In the genomic region with DNA sequence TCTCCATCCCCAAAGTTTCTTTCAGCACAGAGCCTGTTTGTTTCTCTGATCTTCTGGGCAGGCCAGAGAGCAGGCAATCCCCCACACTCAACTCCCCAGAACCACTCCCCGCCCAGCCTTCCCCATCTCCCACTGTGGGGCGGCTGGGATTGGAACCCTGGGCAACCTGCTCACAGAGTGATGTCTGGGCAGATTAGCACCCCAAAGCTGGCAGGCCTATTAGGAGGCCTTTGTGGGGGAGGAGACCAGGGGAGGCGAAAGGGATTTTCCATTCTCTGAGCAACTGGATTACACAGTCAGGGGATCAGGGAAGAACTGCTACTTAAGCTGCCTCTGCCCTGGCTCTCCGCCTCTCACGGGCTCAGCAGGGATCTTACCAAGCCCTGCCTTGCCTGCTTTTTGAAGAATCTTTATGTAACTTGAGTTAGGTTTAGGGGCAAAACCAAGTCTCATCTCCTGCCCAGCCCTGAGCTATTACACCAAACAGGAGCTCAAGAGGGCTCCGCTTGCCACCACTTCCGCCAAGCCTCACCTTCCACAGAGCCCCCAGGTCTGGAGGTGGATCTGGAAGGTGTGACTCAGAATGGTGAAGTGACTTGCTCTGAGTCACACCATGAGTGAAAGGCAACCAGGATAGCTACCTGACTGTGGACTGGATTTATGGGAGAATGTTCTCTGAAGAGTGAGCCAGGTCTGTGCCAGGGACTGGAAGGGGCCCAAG, we compare ENCODE assay signal across 1 cellular context.
TF ChIP-seq lines count a peak whose summit lies in the region.

No MANE protein-coding gene starts in this region.

TF ChIP-seq in HEK293, 187 proteins besides CTCF, POLR2A, EP300 and RAD21 (continued from another document and continues in another):
- TF ChIP-seq ZNF830 (tag by site-specific recombination; IDR thresholded peaks at IDR 0.05; ENCODE audit: low read depth) (no peak), ZNF792 (tag by site-specific recombination; IDR thresholded peaks at IDR 0.05) (no peak), ZNF366 (tag by site-specific recombination; conservative IDR thresholded peaks at IDR 0.05) (peak; percentile 57), ZNF521 (tag by site-specific recombination; IDR thresholded peaks at IDR 0.05) (no peak), ZNF785 (tag by site-specific recombination; IDR thresholded peaks at IDR 0.05) (no peak), TRIM28 (IDR thresholded peaks at IDR 0.05; ENCODE audit: borderline replicate concordance, low read length) (peak; percentile 58; the same call in 1 of the 2 replicates), ZNF350 (tag by site-specific recombination; IDR thresholded peaks at IDR 0.05) (no peak), YY2 (tag by site-specific recombination; IDR thresholded peaks at IDR 0.05) (no peak), ZNF223 (tag by site-specific recombination; IDR thresholded peaks at IDR 0.05) (no peak), ZNF248 (tag by site-specific recombination; IDR thresholded peaks at IDR 0.05) (no peak), ZNF121 (tag by site-specific recombination; IDR thresholded peaks at IDR 0.05) (no peak), ZEB2 (tag by site-specific recombination; IDR thresholded peaks at IDR 0.05) (no peak), ZNF768 (tag by site-specific recombination; IDR thresholded peaks at IDR 0.05) (no peak), ZNF302 (tag by site-specific recombination; IDR thresholded peaks at IDR 0.05; ENCODE audit: low read depth) (no peak), ZNF561 (tag by site-specific recombination; IDR thresholded peaks at IDR 0.05; ENCODE audit: borderline replicate concordance) (no peak), ZBTB20 (tag by site-specific recombination; IDR thresholded peaks at IDR 0.05) (peak; percentile 27; the same call in 1 of the 2 replicates), ZNF335 (tag by site-specific recombination; conservative IDR thresholded peaks at IDR 0.05) (peak; percentile 18; the same call in 1 of the 2 replicates), BCL11A (tag by site-specific recombination; IDR thresholded peaks at IDR 0.05; ENCODE audit: low read depth) (no peak), ZNF571 (tag by site-specific recombination; IDR thresholded peaks at IDR 0.05) (no peak), ZNF155 (tag by site-specific recombination; IDR thresholded peaks at IDR 0.05) (no peak), MZF1 (tag by site-specific recombination; IDR thresholded peaks at IDR 0.05; ENCODE audit: borderline replicate concordance) (peak; percentile 93), ZIC2 (tag by site-specific recombination; IDR thresholded peaks at IDR 0.05) (peak; percentile 56; the same call in 1 of the 2 replicates), ZNF791 (tag by site-specific recombination; IDR thresholded peaks at IDR 0.05) (no peak), ZNF423 (tag by site-specific recombination; IDR thresholded peaks at IDR 0.05) (no peak), FEZF1 (tag by site-specific recombination; IDR thresholded peaks at IDR 0.05) (no peak), KLF8 (tag by site-specific recombination; IDR thresholded peaks at IDR 0.05) (no peak), ZNF626 (tag by site-specific recombination; IDR thresholded peaks at IDR 0.05) (no peak), ZNF292 (tag by site-specific recombination; IDR thresholded peaks at IDR 0.05; ENCODE audit: borderline replicate concordance, low read depth) (no peak), ZBTB17 (tag by site-specific recombination; IDR thresholded peaks at IDR 0.05) (peak; percentile 65), ZNF76 (tag by site-specific recombination; IDR thresholded peaks at IDR 0.05; ENCODE audit: borderline replicate concordance, low read depth) (no peak), PRDM1 (tag by site-specific recombination; IDR thresholded peaks at IDR 0.05) (peak; percentile 82; the same call in 1 of the 2 replicates), ZNF660 (tag by site-specific recombination; IDR thresholded peaks at IDR 0.05) (no peak), ZNF596 (tag by site-specific recombination; IDR thresholded peaks at IDR 0.05) (no peak), ZNF157 (tag by site-specific recombination; IDR thresholded peaks at IDR 0.05) (no peak)
- TF ChIP-seq, protein P1, sequence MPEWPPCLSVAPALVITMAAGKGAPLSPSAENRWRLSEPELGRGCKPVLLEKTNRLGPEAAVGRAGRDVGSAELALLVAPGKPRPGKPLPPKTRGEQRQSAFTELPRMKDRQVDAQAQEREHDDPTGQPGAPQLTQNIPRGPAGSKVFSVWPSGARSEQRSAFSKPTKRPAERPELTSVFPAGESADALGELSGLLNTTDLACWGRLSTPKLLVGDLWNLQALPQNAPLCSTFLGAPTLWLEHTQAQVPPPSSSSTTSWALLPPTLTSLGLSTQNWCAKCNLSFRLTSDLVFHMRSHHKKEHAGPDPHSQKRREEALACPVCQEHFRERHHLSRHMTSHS (tag by site-specific recombination; IDR thresholded peaks at IDR 0.05): no peak
- TF ChIP-seq, protein P2, sequence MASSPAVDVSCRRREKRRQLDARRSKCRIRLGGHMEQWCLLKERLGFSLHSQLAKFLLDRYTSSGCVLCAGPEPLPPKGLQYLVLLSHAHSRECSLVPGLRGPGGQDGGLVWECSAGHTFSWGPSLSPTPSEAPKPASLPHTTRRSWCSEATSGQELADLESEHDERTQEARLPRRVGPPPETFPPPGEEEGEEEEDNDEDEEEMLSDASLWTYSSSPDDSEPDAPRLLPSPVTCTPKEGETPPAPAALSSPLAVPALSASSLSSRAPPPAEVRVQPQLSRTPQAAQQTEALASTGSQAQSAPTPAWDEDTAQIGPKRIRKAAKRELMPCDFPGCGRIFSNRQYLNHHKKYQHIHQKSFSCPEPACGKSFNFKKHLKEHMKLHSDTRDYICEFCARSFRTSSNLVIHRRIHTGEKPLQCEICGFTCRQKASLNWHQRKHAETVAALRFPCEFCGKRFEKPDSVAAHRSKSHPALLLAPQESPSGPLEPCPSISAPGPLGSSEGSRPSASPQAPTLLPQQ (tag by site-specific recombination; IDR thresholded peaks at IDR 0.05): no peak
- TF ChIP-seq, protein P3, sequence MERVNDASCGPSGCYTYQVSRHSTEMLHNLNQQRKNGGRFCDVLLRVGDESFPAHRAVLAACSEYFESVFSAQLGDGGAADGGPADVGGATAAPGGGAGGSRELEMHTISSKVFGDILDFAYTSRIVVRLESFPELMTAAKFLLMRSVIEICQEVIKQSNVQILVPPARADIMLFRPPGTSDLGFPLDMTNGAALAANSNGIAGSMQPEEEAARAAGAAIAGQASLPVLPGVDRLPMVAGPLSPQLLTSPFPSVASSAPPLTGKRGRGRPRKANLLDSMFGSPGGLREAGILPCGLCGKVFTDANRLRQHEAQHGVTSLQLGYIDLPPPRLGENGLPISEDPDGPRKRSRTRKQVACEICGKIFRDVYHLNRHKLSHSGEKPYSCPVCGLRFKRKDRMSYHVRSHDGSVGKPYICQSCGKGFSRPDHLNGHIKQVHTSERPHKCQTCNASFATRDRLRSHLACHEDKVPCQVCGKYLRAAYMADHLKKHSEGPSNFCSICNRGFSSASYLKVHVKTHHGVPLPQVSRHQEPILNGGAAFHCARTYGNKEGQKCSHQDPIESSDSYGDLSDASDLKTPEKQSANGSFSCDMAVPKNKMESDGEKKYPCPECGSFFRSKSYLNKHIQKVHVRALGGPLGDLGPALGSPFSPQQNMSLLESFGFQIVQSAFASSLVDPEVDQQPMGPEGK (tag by site-specific recombination; IDR thresholded peaks at IDR 0.05): peak; percentile 80; the same call in 1 of the 2 replicates
- TF ChIP-seq, protein P4, sequence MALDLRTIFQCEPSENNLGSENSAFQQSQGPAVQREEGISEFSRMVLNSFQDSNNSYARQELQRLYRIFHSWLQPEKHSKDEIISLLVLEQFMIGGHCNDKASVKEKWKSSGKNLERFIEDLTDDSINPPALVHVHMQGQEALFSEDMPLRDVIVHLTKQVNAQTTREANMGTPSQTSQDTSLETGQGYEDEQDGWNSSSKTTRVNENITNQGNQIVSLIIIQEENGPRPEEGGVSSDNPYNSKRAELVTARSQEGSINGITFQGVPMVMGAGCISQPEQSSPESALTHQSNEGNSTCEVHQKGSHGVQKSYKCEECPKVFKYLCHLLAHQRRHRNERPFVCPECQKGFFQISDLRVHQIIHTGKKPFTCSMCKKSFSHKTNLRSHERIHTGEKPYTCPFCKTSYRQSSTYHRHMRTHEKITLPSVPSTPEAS (tag by site-specific recombination; IDR thresholded peaks at IDR 0.05): no peak
- TF ChIP-seq, protein P5, sequence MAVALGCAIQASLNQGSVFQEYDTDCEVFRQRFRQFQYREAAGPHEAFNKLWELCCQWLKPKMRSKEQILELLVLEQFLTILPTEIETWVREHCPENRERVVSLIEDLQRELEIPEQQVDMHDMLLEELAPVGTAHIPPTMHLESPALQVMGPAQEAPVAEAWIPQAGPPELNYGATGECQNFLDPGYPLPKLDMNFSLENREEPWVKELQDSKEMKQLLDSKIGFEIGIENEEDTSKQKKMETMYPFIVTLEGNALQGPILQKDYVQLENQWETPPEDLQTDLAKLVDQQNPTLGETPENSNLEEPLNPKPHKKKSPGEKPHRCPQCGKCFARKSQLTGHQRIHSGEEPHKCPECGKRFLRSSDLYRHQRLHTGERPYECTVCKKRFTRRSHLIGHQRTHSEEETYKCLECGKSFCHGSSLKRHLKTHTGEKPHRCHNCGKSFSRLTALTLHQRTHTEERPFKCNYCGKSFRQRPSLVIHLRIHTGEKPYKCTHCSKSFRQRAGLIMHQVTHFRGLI (tag by site-specific recombination; IDR thresholded peaks at IDR 0.05): no peak
- TF ChIP-seq, protein P6, sequence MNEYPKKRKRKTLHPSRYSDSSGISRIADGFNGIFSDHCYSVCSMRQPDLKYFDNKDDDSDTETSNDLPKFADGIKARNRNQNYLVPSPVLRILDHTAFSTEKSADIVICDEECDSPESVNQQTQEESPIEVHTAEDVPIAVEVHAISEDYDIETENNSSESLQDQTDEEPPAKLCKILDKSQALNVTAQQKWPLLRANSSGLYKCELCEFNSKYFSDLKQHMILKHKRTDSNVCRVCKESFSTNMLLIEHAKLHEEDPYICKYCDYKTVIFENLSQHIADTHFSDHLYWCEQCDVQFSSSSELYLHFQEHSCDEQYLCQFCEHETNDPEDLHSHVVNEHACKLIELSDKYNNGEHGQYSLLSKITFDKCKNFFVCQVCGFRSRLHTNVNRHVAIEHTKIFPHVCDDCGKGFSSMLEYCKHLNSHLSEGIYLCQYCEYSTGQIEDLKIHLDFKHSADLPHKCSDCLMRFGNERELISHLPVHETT (tag by site-specific recombination; IDR thresholded peaks at IDR 0.05): no peak
- TF ChIP-seq, protein P7, sequence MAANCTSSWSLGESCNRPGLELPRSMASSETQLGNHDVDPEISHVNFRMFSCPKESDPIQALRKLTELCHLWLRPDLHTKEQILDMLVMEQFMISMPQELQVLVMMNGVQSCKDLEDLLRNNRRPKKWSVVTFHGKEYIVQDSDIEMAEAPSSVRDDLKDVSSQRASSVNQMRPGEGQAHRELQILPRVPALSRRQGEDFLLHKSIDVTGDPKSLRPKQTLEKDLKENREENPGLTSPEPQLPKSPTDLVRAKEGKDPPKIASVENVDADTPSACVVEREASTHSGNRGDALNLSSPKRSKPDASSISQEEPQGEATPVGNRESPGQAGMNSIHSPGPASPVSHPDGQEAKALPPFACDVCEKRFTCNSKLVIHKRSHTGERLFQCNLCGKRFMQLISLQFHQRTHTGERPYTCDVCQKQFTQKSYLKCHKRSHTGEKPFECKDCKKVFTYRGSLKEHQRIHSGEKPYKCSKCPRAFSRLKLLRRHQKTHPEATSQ (tag by site-specific recombination; IDR thresholded peaks at IDR 0.05): no peak
- TF ChIP-seq, protein P8, sequence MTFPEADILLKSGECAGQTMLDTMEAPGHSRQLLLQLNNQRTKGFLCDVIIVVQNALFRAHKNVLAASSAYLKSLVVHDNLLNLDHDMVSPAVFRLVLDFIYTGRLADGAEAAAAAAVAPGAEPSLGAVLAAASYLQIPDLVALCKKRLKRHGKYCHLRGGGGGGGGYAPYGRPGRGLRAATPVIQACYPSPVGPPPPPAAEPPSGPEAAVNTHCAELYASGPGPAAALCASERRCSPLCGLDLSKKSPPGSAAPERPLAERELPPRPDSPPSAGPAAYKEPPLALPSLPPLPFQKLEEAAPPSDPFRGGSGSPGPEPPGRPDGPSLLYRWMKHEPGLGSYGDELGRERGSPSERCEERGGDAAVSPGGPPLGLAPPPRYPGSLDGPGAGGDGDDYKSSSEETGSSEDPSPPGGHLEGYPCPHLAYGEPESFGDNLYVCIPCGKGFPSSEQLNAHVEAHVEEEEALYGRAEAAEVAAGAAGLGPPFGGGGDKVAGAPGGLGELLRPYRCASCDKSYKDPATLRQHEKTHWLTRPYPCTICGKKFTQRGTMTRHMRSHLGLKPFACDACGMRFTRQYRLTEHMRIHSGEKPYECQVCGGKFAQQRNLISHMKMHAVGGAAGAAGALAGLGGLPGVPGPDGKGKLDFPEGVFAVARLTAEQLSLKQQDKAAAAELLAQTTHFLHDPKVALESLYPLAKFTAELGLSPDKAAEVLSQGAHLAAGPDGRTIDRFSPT (tag by site-specific recombination; IDR thresholded peaks at IDR 0.05): 0 out of 2 replicates have a peak, but pooled peaks have one; percentile 11
- TF ChIP-seq, protein P9, sequence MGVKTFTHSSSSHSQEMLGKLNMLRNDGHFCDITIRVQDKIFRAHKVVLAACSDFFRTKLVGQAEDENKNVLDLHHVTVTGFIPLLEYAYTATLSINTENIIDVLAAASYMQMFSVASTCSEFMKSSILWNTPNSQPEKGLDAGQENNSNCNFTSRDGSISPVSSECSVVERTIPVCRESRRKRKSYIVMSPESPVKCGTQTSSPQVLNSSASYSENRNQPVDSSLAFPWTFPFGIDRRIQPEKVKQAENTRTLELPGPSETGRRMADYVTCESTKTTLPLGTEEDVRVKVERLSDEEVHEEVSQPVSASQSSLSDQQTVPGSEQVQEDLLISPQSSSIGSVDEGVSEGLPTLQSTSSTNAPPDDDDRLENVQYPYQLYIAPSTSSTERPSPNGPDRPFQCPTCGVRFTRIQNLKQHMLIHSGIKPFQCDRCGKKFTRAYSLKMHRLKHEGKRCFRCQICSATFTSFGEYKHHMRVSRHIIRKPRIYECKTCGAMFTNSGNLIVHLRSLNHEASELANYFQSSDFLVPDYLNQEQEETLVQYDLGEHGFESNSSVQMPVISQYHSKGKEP (tag by site-specific recombination; IDR thresholded peaks at IDR 0.05): no peak
- TF ChIP-seq, protein P10, sequence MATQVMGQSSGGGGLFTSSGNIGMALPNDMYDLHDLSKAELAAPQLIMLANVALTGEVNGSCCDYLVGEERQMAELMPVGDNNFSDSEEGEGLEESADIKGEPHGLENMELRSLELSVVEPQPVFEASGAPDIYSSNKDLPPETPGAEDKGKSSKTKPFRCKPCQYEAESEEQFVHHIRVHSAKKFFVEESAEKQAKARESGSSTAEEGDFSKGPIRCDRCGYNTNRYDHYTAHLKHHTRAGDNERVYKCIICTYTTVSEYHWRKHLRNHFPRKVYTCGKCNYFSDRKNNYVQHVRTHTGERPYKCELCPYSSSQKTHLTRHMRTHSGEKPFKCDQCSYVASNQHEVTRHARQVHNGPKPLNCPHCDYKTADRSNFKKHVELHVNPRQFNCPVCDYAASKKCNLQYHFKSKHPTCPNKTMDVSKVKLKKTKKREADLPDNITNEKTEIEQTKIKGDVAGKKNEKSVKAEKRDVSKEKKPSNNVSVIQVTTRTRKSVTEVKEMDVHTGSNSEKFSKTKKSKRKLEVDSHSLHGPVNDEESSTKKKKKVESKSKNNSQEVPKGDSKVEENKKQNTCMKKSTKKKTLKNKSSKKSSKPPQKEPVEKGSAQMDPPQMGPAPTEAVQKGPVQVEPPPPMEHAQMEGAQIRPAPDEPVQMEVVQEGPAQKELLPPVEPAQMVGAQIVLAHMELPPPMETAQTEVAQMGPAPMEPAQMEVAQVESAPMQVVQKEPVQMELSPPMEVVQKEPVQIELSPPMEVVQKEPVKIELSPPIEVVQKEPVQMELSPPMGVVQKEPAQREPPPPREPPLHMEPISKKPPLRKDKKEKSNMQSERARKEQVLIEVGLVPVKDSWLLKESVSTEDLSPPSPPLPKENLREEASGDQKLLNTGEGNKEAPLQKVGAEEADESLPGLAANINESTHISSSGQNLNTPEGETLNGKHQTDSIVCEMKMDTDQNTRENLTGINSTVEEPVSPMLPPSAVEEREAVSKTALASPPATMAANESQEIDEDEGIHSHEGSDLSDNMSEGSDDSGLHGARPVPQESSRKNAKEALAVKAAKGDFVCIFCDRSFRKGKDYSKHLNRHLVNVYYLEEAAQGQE (tag by site-specific recombination; IDR thresholded peaks at IDR 0.05): no peak
